ENCODE assay signal across 10 cellular contexts in the genomic region with DNA sequence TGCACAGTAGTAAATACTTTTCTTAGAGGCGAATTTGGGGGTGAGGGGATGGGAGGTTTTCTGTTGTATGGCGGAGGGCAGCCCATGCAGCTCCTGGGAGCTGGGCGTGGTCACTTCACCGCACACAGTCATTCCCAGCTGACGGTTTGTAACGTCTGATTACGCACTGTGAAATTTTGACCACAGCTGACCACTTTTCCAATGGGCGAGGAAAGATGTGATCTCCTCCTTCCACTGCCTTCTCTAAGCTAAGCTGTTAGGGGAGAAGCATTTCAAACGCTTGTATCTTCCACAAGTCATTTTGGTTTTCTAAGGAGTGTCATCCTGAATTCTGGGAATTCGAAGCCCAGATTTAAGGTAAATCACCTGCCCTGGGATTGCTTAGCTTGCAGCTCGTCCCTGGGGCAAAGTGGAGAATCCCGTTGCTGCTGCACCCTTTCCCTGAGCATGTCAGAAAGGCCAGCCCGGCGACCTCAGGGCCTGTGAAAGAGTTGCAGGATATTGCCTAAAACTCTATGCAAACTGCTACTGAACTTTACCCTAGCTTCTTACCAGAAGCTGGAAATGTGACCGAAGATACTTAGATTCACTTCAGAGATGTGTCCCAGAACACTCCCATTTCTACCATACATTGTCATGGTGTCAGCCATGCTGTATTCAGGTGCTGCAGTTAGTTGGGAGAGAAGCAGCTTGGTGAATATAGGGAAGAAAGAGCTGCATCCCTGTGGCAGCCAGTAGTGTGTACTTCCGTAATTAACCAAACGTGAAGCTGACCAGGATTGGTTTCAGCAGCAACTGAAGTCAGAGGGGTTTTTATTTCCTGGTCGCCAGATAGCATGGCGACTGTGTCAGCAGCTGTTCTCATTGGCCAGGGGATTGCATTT. TPM values are rescaled to one million over a fixed set of nuclear protein-coding genes. Genes with fewer than 3 reads are reported as not detected.
A peak's percentile ranks its signal among the peaks of the same experiment; 100 is the strongest.
DNase-seq lines count a peak whose midpoint lies in the region; ATAC-seq and TF ChIP-seq lines count a peak whose summit lies in the region.
"Had no signal": no experiment of that assay in that cellular context is flagged by ENCODE, and none has a peak within 500 bp of the region (broad histone marks: within the 10 kb centered on the region; RNA-seq: fewer than 3 reads in every experiment).

No MANE protein-coding gene starts in this region.

- H3K27ac ChIP-seq in cardiac muscle cell (peak overlapping the region; percentile 80), heart left ventricle (peak overlapping the region in 5 of 12 donors; percentile 0 to 68 (median 26)), right lobe of liver (peak overlapping the region; percentile 45 to 88 (median 55))

- peak overlapping the region; percentile 31 for H3K4me3 Mint-ChIP-seq in type B pancreatic cell
- no peak overlapping the region for H3K4me3 Mint-ChIP-seq in activated T-helper 17 cell treated with anti-CD3 and anti-CD28 coated beads, Interleukin-2, amount 50 U/mL, for 72 hours

- 75 to 81% (median 77%) methylated on average over 19 of the region's 19 CpGs for WGBS in heart left ventricle, 4 donors
- WGBS in right lobe of liver (ENCODE audit: insufficient coverage, low coverage, low lambda C conversion rate, missing lambda C conversion rate) = 36% methylated on average over 15 of the region's 19 CpGs

- DNase-seq in cardiac muscle cell (ENCODE audit: low read depth in 1 of 2, low spot score in 1 of 2) (peak in 1 of 2 donors; percentile 61), heart left ventricle (no peak), adipocyte (ENCODE audit: low read depth) (no peak), right lobe of liver (peak; percentile 64 to 82 (median 78)), type B pancreatic cell (ENCODE audit: extremely low spot score, unreplicated experiment) (no peak), NCI-H1048 (lab: John Stamatoyannopoulos, UW) (no peak)
- DNase-seq: NCI-H446 treated with DMSO at 0.1 percent for 48 hours had no signal

- no peak for TF ChIP-seq CTCF in cardiac muscle cell (IDR thresholded peaks at IDR 0.05; ENCODE audit: low read depth, low read length)
- TF ChIP-seq CTCF in heart left ventricle (IDR thresholded peaks at IDR 0.05) = no peak
- no peak for TF ChIP-seq CTCF in right lobe of liver (IDR thresholded peaks at IDR 0.05)
- TF ChIP-seq CTCF in type B pancreatic cell (conservative IDR thresholded peaks at IDR 0.05) = no peak

- peak overlapping the region; percentile 59 for H3K9ac ChIP-seq in adipocyte (ENCODE audit: low read length)

- peaks cover 53% of the 10 kb centered on the region for H3K4me1 ChIP-seq in cardiac muscle cell (ENCODE audit: low read depth)
- peaks cover 19 to 100% (median 78%) of the 10 kb centered on the region in 12 donors for H3K4me1 ChIP-seq in heart left ventricle
- peaks cover 84% of the 10 kb centered on the region for H3K4me1 ChIP-seq in adipocyte (ENCODE audit: control insufficient read depth, insufficient read depth, low read length)
- peaks cover 0 to 100% (median 56%) of the 10 kb centered on the region in 4 donors for H3K4me1 ChIP-seq in right lobe of liver

- TF ChIP-seq POLR2A in heart left ventricle (IDR thresholded peaks at IDR 0.05) (no peak), right lobe of liver (IDR thresholded peaks at IDR 0.05) (no peak)

- H3K4me1 Mint-ChIP-seq in type B pancreatic cell (ENCODE audit: unreplicated experiment) = peaks cover 77% of the 10 kb centered on the region
- peaks cover 20% of the 10 kb centered on the region for H3K4me1 Mint-ChIP-seq in activated T-helper 17 cell treated with anti-CD3 and anti-CD28 coated beads, Interleukin-2, amount 50 U/mL, for 72 hours

- ATAC-seq in heart left ventricle = no peak
- ATAC-seq in right lobe of liver = peak; percentile 42 to 51 (median 46)
- ATAC-seq in GM21381 (IDR thresholded peaks at IDR 0.05; ENCODE audit: unreplicated experiment) = no peak
- ATAC-seq in activated T-helper 17 cell treated with anti-CD3 and anti-CD28 coated beads, Interleukin-2, amount 50 U/mL, for 72 hours (replicated peaks) = no peak
- ATAC-seq: activated CD4-positive, CD25-positive, alpha-beta regulatory T cell treated with anti-CD3 and anti-CD28 coated beads, Interleukin-2, amount 50 U/mL, for 24 hours had no signal

- peak overlapping the region; percentile 81 for H3K27ac Mint-ChIP-seq in type B pancreatic cell
- no peak overlapping the region for H3K27ac Mint-ChIP-seq in activated T-helper 17 cell treated with anti-CD3 and anti-CD28 coated beads, Interleukin-2, amount 50 U/mL, for 72 hours

- H3K9me3 ChIP-seq in cardiac muscle cell (ENCODE audit: low read depth) = no peaks in the 10 kb centered on the region
- H3K9me3 ChIP-seq in heart left ventricle = no peaks in the 10 kb centered on the region
- no peaks in the 10 kb centered on the region for H3K9me3 ChIP-seq in adipocyte (ENCODE audit: control insufficient read depth, low read length)
- H3K9me3 ChIP-seq in right lobe of liver = no peaks in the 10 kb centered on the region

- H3K4me3 ChIP-seq in cardiac muscle cell = no peak overlapping the region
- H3K4me3 ChIP-seq in heart left ventricle = no peak overlapping the region
- peak overlapping the region; percentile 1 for H3K4me3 ChIP-seq in adipocyte (ENCODE audit: low read length)
- no peak overlapping the region for H3K4me3 ChIP-seq in right lobe of liver

- H3K36me3 ChIP-seq in cardiac muscle cell = no peaks in the 10 kb centered on the region
- peaks cover 0 to 4% (median 0%) of the 10 kb centered on the region in 9 donors for H3K36me3 ChIP-seq in heart left ventricle
- H3K36me3 ChIP-seq in adipocyte (ENCODE audit: control insufficient read depth, insufficient read depth, low read length, severe bottlenecking) = no peaks in the 10 kb centered on the region
- H3K36me3 ChIP-seq in right lobe of liver = no peaks in the 10 kb centered on the region

- no peaks in the 10 kb centered on the region for H3K9me3 Mint-ChIP-seq in type B pancreatic cell
- H3K9me3 Mint-ChIP-seq in activated T-helper 17 cell treated with anti-CD3 and anti-CD28 coated beads, Interleukin-2, amount 50 U/mL, for 72 hours = no peaks in the 10 kb centered on the region

- H3K27me3 ChIP-seq in cardiac muscle cell (no peaks in the 10 kb centered on the region), heart left ventricle (no peaks in the 10 kb centered on the region), adipocyte (replicated peaks; ENCODE audit: control insufficient read depth, insufficient read depth, low read length) (no peaks in the 10 kb centered on the region), right lobe of liver (no peaks in the 10 kb centered on the region)

- H3K36me3 Mint-ChIP-seq in type B pancreatic cell = no peaks in the 10 kb centered on the region
- H3K36me3 Mint-ChIP-seq in activated T-helper 17 cell treated with anti-CD3 and anti-CD28 coated beads, Interleukin-2, amount 50 U/mL, for 72 hours (ENCODE audit: low read depth) = peaks cover 12% of the 10 kb centered on the region

- no peaks in the 10 kb centered on the region for H3K27me3 Mint-ChIP-seq in type B pancreatic cell
- no peaks in the 10 kb centered on the region for H3K27me3 Mint-ChIP-seq in activated T-helper 17 cell treated with anti-CD3 and anti-CD28 coated beads, Interleukin-2, amount 50 U/mL, for 72 hours

- intact Hi-C loops in heart left ventricle (cut with DNase I) = no loop called here
- intact Hi-C loops in right lobe of liver (cut with DNase I) = loop anchor here in 1 of 2 donors (10.0 kb wide), 1 partner anchor 68 kb away; no protein-coding TSS in a partner anchor

RNA-seq across cellular contexts. Expression of a gene that starts 58.9 kb away (rescaled TPM):
- total RNA-seq in cardiac muscle cell (30.5 and 55.3 TPM in 2 replicates), heart left ventricle (10 to 100 TPM; 28.6 to 49.4 (median 40.1) TPM), right lobe of liver (10 to 100 TPM; 28.7 to 46.3 (median 39.6) TPM), type B pancreatic cell (ENCODE audit: low replicate concordance) (43.9 and 67.0 TPM in 2 replicates)
- polyA plus RNA-seq in cardiac muscle cell (15.4 and 22.1 TPM in 2 replicates), heart left ventricle (1 to 10 TPM; 8.7 to 9.1 TPM)
- total RNA-seq in activated T-helper 17 cell treated with anti-CD3 and anti-CD28 coated beads, Interleukin-2, amount 50 U/mL, for 72 hours = 10 to 100 TPM; 14.8 to 21.9 TPM

Comparison
In these comparisons a context has a peak if more than half of its experiments do, and no peak if none do; other contexts are left out.
1. DNase-seq: peak in right lobe of liver (3 of 3); none in heart left ventricle (0 of 5), adipocyte (single experiment), type B pancreatic cell (single experiment) and NCI-H1048 (single experiment).
2. ATAC-seq: peak in right lobe of liver (4 of 4); none in heart left ventricle (0 of 4), GM21381 (single experiment) and activated T-helper 17 cell treated with anti-CD3 and anti-CD28 coated beads, Interleukin-2, amount 50 U/mL, for 72 hours (single experiment).